Comparison of ENCODE assay signal across 14 cellular contexts in genomic region chr12:51320311-51320694, GRCh38. TPM values are rescaled to one million over a fixed set of nuclear protein-coding genes. Genes with fewer than 3 reads are reported as not detected.
DNase-seq lines count a peak whose midpoint lies in the region; ATAC-seq lines count a peak whose summit lies in the region.
"Had no signal": no experiment of that assay in that cellular context is flagged by ENCODE, and none has a peak within 500 bp of the region (broad histone marks: within the 10 kb centered on the region; RNA-seq: fewer than 3 reads in every experiment).

No MANE protein-coding gene starts in this region.

- peak overlapping the region; percentile 5 for H3K27ac ChIP-seq in thymus (ENCODE audit: low read depth)
- H3K27ac ChIP-seq: upper lobe of right lung had no signal

- H3K36me3 ChIP-seq in thymus (ENCODE audit: control insufficient read depth, insufficient read depth), result peaks cover 4% of the 10 kb centered on the region
- H3K36me3 ChIP-seq: upper lobe of right lung had no signal

- H3K4me1 Mint-ChIP-seq in activated T-cell treated with anti-CD3 and anti-CD28 coated beads, Interleukin-2, amount 50 U/mL, for 72 hours (ENCODE audit: low read depth), result peaks cover 75% of the 10 kb centered on the region
- H3K4me1 Mint-ChIP-seq in T-helper 17 cell, result peaks cover 74% of the 10 kb centered on the region

- WGBS in thymus, result 89% methylated on average over 4 of the region's 4 CpGs

- no peak for ATAC-seq in activated T-cell treated with anti-CD3 and anti-CD28 coated beads, Interleukin-2, amount 50 U/mL, for 72 hours (replicated peaks in 1 of 2)
- ATAC-seq in T-helper 17 cell, result no peak
- ATAC-seq: upper lobe of right lung had no signal

- peaks cover 18 to 24% of the 10 kb centered on the region in 2 donors for H3K36me3 Mint-ChIP-seq in activated T-cell treated with anti-CD3 and anti-CD28 coated beads, Interleukin-2, amount 50 U/mL, for 72 hours (ENCODE audit: insufficient read depth in 2 of 2)
- H3K36me3 Mint-ChIP-seq in T-helper 17 cell (ENCODE audit: low read depth), result peaks cover 19% of the 10 kb centered on the region

- no peaks in the 10 kb centered on the region for H3K27me3 Mint-ChIP-seq in activated T-cell treated with anti-CD3 and anti-CD28 coated beads, Interleukin-2, amount 50 U/mL, for 72 hours (ENCODE audit: low read depth)
- H3K27me3 Mint-ChIP-seq in T-helper 17 cell, result no peaks in the 10 kb centered on the region

- peak overlapping the region; percentile 74 for H3K27ac Mint-ChIP-seq in activated T-cell treated with anti-CD3 and anti-CD28 coated beads, Interleukin-2, amount 50 U/mL, for 72 hours
- peak overlapping the region; percentile 98 for H3K27ac Mint-ChIP-seq in T-helper 17 cell

- no peaks in the 10 kb centered on the region for H3K9me3 ChIP-seq in T-helper 17 cell (ENCODE audit: control insufficient read depth, low read length, poor library complexity, severe bottlenecking)
- no peaks in the 10 kb centered on the region for H3K9me3 ChIP-seq in thymus (ENCODE audit: control insufficient read depth)
- H3K9me3 ChIP-seq: upper lobe of right lung had no signal

- peak overlapping the region; percentile 65 to 95 for H3K4me3 Mint-ChIP-seq in activated T-cell treated with anti-CD3 and anti-CD28 coated beads, Interleukin-2, amount 50 U/mL, for 72 hours
- peak overlapping the region; percentile 94 for H3K4me3 Mint-ChIP-seq in T-helper 17 cell

- peaks cover 39% of the 10 kb centered on the region for H3K4me1 ChIP-seq in thymus (ENCODE audit: control insufficient read depth, insufficient read depth, low read length)

- peak overlapping the region; percentile 34 for H3K4me3 ChIP-seq in thymus (ENCODE audit: low read length)
- H3K4me3 ChIP-seq: upper lobe of right lung had no signal

- no peaks in the 10 kb centered on the region for H3K9me3 Mint-ChIP-seq in activated T-cell treated with anti-CD3 and anti-CD28 coated beads, Interleukin-2, amount 50 U/mL, for 72 hours

- no peak for DNase-seq in activated T-cell treated with anti-CD3 and anti-CD28 coated beads, Interleukin-2, amount 50 U/mL, for 72 hours
- DNase-seq in activated T-cell treated with anti-CD3 and anti-CD28 coated beads for 4 hours (no peak), T-helper 17 cell (no peak), fibroblast of peridontal ligament (ENCODE audit: extremely low read depth) (peak; percentile 34), NCI-H1694 treated with DMSO at 0.1 percent for 48 hours (lab: John Stamatoyannopoulos, UW) (no peak), hypothalamus (lab: John Stamatoyannopoulos, UW) (no peak), NCI-H1092 (lab: John Stamatoyannopoulos, UW) (no peak)
- DNase-seq: activated CD8-positive, alpha-beta memory T cell treated with anti-CD3 and anti-CD28 coated beads, Interleukin-2, amount 50 U/mL, for 4 hours; AML-193; SW 1271; upper lobe of right lung had no signal

- no peaks in the 10 kb centered on the region for H3K27me3 ChIP-seq in thymus (ENCODE audit: control insufficient read depth, insufficient read depth)
- H3K27me3 ChIP-seq: upper lobe of right lung had no signal

RNA-seq across cellular contexts. Expression of gene BIN2, which starts 3.7 kb away (rescaled TPM):
- total RNA-seq in activated T-cell treated with anti-CD3 and anti-CD28 coated beads, Interleukin-2, amount 50 U/mL, for 72 hours, result 100 to 1,000 TPM; 102 to 104 TPM
- total RNA-seq in T-helper 17 cell, result 100 to 1,000 TPM; 216 to 233 TPM
- 57.7 TPM for polyA plus RNA-seq in thymus
- total RNA-seq: bronchial epithelial cell had no signal

RNA-seq across cellular contexts. Expression of gene CELA1, which starts 26.2 kb away (rescaled TPM):
- total RNA-seq in activated T-cell treated with anti-CD3 and anti-CD28 coated beads, Interleukin-2, amount 50 U/mL, for 72 hours, result under 1 TPM in 1 of 2 donors, not detected in 1; 0.26 TPM
- under 1 TPM in 1 of 2 donors, not detected in 1; 0.50 TPM for total RNA-seq in T-helper 17 cell
- 0.71 TPM for polyA plus RNA-seq in thymus
- total RNA-seq: bronchial epithelial cell, mononuclear cell, upper lobe of right lung had no signal

RNA-seq across cellular contexts. Expression of gene SMAGP, which starts 50.1 kb away (rescaled TPM):
- total RNA-seq in activated T-cell treated with anti-CD3 and anti-CD28 coated beads, Interleukin-2, amount 50 U/mL, for 72 hours, result 1 to 10 TPM in 1 of 2 donors, under 1 TPM in 1; 0.86 to 2.1 TPM
- 1 to 10 TPM; 1.9 to 3.4 TPM for total RNA-seq in T-helper 17 cell
- 6.5 TPM for polyA plus RNA-seq in thymus
